ENCODE assay signal across 1 cellular context in the genomic region with DNA sequence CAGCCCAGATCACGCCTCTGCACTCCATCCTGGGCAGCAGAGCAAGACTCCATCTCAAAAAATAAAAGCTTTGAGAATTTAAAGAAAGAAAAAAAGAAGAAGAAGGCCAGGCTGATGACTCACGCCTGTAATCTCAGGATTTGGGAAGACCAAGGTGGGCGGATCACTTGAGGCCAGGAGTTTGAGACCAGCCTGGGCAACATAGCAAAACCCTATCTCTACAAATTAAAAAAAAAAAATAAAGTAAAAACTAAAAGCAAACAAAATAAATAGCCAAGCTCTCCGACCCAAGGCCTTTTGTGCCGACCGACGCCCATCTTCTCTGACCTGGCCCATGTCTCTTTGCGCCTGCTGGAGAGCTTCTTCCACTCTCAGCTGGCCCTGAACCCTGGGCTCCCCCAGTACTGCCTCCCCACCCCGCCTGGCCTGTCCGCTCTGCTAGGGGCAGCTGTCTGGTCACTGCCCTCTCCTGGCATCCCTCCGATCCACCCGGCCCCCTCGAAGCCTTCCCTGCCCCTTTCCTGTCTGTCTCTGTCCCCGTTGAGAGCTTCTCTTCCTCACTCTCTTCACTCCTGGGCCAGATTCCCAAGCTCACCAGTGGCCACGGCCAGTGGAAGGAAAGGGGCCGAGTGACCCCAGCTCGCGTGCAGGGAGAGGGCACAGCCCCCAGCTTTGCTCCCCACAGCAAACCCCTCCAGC.
TF ChIP-seq lines count a peak whose summit lies in the region.

No MANE protein-coding gene starts in this region.

TF ChIP-seq in HEK293T, 16 proteins besides CTCF, POLR2A, EP300 and RAD21:
- no peak for TF ChIP-seq L3MBTL2 (conservative IDR thresholded peaks at IDR 0.05)
- no peak for TF ChIP-seq SP1 (IDR thresholded peaks at IDR 0.05)
- TF ChIP-seq, protein P1, sequence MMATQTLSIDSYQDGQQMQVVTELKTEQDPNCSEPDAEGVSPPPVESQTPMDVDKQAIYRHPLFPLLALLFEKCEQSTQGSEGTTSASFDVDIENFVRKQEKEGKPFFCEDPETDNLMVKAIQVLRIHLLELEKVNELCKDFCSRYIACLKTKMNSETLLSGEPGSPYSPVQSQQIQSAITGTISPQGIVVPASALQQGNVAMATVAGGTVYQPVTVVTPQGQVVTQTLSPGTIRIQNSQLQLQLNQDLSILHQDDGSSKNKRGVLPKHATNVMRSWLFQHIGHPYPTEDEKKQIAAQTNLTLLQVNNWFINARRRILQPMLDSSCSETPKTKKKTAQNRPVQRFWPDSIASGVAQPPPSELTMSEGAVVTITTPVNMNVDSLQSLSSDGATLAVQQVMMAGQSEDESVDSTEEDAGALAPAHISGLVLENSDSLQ (IDR thresholded peaks at IDR 0.05) = no peak
- TF ChIP-seq HDGF (IDR thresholded peaks at IDR 0.05; ENCODE audit: borderline replicate concordance) = no peak
- TF ChIP-seq CTBP1 (IDR thresholded peaks at IDR 0.05; ENCODE audit: borderline replicate concordance) = no peak
- TF ChIP-seq BHLHE40 (IDR thresholded peaks at IDR 0.05; ENCODE audit: borderline replicate concordance) = no peak
- no peak for TF ChIP-seq FOXK2 (IDR thresholded peaks at IDR 0.05)
- TF ChIP-seq ARNT (IDR thresholded peaks at IDR 0.05) = no peak
